1 cellular context compared by ENCODE assay signal in the genomic region with DNA sequence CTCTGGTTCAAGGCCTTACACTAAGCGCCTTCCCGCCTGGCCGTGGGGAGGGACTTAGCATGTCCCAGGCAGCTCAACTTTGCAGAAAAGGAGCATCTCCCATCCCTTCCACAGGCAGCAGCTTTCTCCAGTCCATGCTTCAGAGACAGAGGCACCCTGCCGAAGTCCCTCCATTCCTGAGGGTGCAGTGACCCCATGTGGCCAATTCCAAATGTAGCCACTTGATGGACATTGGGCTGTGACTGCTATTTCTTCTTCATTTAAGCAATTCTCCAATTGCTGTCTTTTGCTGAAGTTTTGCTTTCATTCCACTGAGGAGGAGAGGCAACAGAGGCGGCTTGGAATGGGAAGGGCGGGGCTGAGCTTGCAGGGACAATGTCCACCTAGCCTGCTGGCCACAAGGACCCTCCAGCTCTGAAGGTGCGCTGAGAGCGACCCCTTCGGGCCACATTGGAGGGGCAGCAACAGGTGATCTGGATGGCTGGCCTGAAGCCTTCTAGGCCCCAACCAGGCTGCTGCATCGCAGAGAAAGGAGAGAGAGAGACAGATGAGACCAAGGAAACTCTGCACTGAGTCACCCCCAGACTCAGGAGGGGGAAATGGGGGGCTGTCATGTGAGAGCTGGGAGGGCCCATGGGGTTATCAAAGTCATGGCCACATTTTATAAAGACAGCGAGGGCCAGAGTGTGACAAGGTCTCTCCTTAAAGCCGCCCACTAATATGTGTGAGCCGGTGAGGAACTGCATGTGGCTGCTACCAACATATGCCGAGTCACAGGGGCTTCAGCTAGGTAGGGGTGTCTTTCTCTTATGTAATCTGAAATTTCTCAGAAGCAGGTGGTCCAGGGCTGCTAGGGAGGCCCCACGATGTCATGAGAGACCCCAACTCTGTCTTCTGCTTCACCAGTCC.
TF ChIP-seq lines count a peak whose summit lies in the region.

No MANE protein-coding gene starts in this region.

TF ChIP-seq in HepG2, 621 proteins besides CTCF, POLR2A, EP300 and RAD21 (continued from another document):
- TF ChIP-seq ATRX (CRISPR knock-in tag; IDR thresholded peaks at IDR 0.05; ENCODE audit: borderline replicate concordance) = no peak
- no peak for TF ChIP-seq DR1 (CRISPR knock-in tag; IDR thresholded peaks at IDR 0.05)
- TF ChIP-seq, protein P1, sequence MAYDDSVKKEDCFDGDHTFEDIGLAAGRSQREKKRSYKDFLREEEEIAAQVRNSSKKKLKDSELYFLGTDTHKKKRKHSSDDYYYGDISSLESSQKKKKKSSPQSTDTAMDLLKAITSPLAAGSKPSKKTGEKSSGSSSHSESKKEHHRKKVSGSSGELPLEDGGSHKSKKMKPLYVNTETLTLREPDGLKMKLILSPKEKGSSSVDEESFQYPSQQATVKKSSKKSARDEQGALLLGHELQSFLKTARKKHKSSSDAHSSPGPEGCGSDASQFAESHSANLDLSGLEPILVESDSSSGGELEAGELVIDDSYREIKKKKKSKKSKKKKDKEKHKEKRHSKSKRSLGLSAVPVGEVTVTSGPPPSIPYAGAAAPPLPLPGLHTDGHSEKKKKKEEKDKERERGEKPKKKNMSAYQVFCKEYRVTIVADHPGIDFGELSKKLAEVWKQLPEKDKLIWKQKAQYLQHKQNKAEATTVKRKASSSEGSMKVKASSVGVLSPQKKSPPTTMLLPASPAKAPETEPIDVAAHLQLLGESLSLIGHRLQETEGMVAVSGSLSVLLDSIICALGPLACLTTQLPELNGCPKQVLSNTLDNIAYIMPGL (CRISPR knock-in tag; IDR thresholded peaks at IDR 0.05; ENCODE audit: borderline replicate concordance in 1 of 2, low read depth in 1 of 2) = 0 out of 4 replicates have a peak, but pooled peaks of 1 of the 2 experiments have one; percentile 17
- 0 out of 2 replicates have a peak, but pooled peaks have one; percentile 20 for TF ChIP-seq ZNF296 (CRISPR knock-in tag; conservative IDR thresholded peaks at IDR 0.05)
- no peak for TF ChIP-seq ZNF143 (CRISPR knock-in tag; IDR thresholded peaks at IDR 0.05)
- 0 out of 2 replicates have a peak, but pooled peaks have one; percentile 32 for TF ChIP-seq KDM2A (CRISPR knock-in tag; IDR thresholded peaks at IDR 0.05; ENCODE audit: borderline replicate concordance, low read depth)
- TF ChIP-seq HIVEP1 (CRISPR knock-in tag; IDR thresholded peaks at IDR 0.05) = no peak
- peak; percentile 46 for TF ChIP-seq TEAD3 (CRISPR knock-in tag; optimal IDR thresholded peaks at IDR 0.05; ENCODE audit: borderline replicate concordance)
- TF ChIP-seq, protein P2, sequence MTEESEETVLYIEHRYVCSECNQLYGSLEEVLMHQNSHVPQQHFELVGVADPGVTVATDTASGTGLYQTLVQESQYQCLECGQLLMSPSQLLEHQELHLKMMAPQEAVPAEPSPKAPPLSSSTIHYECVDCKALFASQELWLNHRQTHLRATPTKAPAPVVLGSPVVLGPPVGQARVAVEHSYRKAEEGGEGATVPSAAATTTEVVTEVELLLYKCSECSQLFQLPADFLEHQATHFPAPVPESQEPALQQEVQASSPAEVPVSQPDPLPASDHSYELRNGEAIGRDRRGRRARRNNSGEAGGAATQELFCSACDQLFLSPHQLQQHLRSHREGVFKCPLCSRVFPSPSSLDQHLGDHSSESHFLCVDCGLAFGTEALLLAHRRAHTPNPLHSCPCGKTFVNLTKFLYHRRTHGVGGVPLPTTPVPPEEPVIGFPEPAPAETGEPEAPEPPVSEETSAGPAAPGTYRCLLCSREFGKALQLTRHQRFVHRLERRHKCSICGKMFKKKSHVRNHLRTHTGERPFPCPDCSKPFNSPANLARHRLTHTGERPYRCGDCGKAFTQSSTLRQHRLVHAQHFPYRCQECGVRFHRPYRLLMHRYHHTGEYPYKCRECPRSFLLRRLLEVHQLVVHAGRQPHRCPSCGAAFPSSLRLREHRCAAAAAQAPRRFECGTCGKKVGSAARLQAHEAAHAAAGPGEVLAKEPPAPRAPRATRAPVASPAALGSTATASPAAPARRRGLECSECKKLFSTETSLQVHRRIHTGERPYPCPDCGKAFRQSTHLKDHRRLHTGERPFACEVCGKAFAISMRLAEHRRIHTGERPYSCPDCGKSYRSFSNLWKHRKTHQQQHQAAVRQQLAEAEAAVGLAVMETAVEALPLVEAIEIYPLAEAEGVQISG (CRISPR knock-in tag; IDR thresholded peaks at IDR 0.05) = 0 out of 2 replicates have a peak, but pooled peaks have one; percentile 19
- TF ChIP-seq ZNF547 (CRISPR knock-in tag; IDR thresholded peaks at IDR 0.05) = 0 out of 2 replicates have a peak, but pooled peaks have one; percentile 25
- TF ChIP-seq, protein P3, sequence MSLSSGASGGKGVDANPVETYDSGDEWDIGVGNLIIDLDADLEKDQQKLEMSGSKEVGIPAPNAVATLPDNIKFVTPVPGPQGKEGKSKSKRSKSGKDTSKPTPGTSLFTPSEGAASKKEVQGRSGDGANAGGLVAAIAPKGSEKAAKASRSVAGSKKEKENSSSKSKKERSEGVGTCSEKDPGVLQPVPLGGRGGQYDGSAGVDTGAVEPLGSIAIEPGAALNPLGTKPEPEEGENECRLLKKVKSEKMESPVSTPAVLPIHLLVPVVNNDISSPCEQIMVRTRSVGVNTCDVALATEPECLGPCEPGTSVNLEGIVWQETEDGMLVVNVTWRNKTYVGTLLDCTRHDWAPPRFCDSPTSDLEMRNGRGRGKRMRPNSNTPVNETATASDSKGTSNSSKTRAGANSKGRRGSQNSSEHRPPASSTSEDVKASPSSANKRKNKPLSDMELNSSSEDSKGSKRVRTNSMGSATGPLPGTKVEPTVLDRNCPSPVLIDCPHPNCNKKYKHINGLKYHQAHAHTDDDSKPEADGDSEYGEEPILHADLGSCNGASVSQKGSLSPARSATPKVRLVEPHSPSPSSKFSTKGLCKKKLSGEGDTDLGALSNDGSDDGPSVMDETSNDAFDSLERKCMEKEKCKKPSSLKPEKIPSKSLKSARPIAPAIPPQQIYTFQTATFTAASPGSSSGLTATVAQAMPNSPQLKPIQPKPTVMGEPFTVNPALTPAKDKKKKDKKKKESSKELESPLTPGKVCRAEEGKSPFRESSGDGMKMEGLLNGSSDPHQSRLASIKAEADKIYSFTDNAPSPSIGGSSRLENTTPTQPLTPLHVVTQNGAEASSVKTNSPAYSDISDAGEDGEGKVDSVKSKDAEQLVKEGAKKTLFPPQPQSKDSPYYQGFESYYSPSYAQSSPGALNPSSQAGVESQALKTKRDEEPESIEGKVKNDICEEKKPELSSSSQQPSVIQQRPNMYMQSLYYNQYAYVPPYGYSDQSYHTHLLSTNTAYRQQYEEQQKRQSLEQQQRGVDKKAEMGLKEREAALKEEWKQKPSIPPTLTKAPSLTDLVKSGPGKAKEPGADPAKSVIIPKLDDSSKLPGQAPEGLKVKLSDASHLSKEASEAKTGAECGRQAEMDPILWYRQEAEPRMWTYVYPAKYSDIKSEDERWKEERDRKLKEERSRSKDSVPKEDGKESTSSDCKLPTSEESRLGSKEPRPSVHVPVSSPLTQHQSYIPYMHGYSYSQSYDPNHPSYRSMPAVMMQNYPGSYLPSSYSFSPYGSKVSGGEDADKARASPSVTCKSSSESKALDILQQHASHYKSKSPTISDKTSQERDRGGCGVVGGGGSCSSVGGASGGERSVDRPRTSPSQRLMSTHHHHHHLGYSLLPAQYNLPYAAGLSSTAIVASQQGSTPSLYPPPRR (CRISPR knock-in tag; IDR thresholded peaks at IDR 0.05; ENCODE audit: borderline replicate concordance) = no peak
- no peak for TF ChIP-seq SAP130 (CRISPR knock-in tag; IDR thresholded peaks at IDR 0.05; ENCODE audit: low read depth)
TF ChIP-seq in HepG2: peak in this region for 10.
